ENCODE assay signal across 15 cellular contexts in genomic region chr22:30214703-30215405, GRCh38. TPM values are rescaled to one million over a fixed set of nuclear protein-coding genes. Genes with fewer than 3 reads are reported as not detected.
DNase-seq lines count a peak whose midpoint lies in the region; ATAC-seq and TF ChIP-seq lines count a peak whose summit lies in the region.
"Had no signal": no experiment of that assay in that cellular context is flagged by ENCODE, and none has a peak within 500 bp of the region (broad histone marks: within the 10 kb centered on the region; RNA-seq: fewer than 3 reads in every experiment).

No MANE protein-coding gene starts in this region.

- intact Hi-C loops in spleen (cut with DNase I; ENCODE audit: low total_unique reads), result no loop called here
- intact Hi-C loops in prostate gland (cut with DNase I), result no loop called here

- DNase-seq in activated CD8-positive, alpha-beta memory T cell treated with anti-CD3 and anti-CD28 coated beads, Interleukin-2, amount 10 ng/mL, durations not matched to agents 7 days and 5 days, result no peak
- no peak for DNase-seq in activated CD8-positive, alpha-beta memory T cell treated with anti-CD3 and anti-CD28 coated beads for 24 hours
- DNase-seq in RPMI8226 (peak; percentile 65), spleen (peak; percentile 65), Ammon's horn (ENCODE audit: low spot score) (no peak), prostate gland (ENCODE audit: low spot score) (no peak)
- DNase-seq: C1 segment of cervical spinal cord; esophagus squamous epithelium; GF-D8; hypothalamus; NCI-H1436 treated with DMSO at 0.1 percent for 48 hours; retina; stimulated activated CD4-positive, alpha-beta T cell treated with anti-CD3 and anti-CD28 coated beads, Interleukin-1b, Interleukin-23, amount 100 ng/mL, for 48 hours had no signal

- H3K27me3 Mint-ChIP-seq in activated CD8-positive, alpha-beta memory T cell treated with anti-CD3 and anti-CD28 coated beads, Interleukin-2, amount 10 ng/mL, durations not matched to agents 7 days and 5 days, result no peaks in the 10 kb centered on the region

- WGBS in spleen, 5 donors, result 71 to 78% (median 74%) methylated on average over 12 of the region's 12 CpGs
- WGBS in prostate gland, result 61% methylated on average over 12 of the region's 12 CpGs

- H3K4me1 ChIP-seq in HUES48 (ENCODE audit: control insufficient read depth, insufficient read depth, low read length) (peaks cover 10% of the 10 kb centered on the region), spleen (peaks cover 12 to 41% (median 23%) of the 10 kb centered on the region in 6 donors), prostate gland (replicated peaks) (no peaks in the 10 kb centered on the region)

- H3K4me3 ChIP-seq in HUES48 (ENCODE audit: low read depth, low read length) (no peak overlapping the region), spleen (no peak overlapping the region), prostate gland (no peak overlapping the region)
- H3K4me3 ChIP-seq: esophagus squamous epithelium had no signal

- peak overlapping the region; percentile 63 for H3K27ac Mint-ChIP-seq in activated CD8-positive, alpha-beta memory T cell treated with anti-CD3 and anti-CD28 coated beads, Interleukin-2, amount 10 ng/mL, durations not matched to agents 7 days and 5 days

- H3K27ac ChIP-seq in HUES48 (ENCODE audit: low read depth, low read length), result no peak overlapping the region
- no peak overlapping the region for H3K27ac ChIP-seq in spleen
- no peak overlapping the region for H3K27ac ChIP-seq in prostate gland
- H3K27ac ChIP-seq: esophagus squamous epithelium had no signal

- H3K27me3 ChIP-seq in HUES48 (ENCODE audit: control insufficient read depth, insufficient read depth, low read length), result no peaks in the 10 kb centered on the region
- no peaks in the 10 kb centered on the region for H3K27me3 ChIP-seq in spleen (replicated peaks in 1 of 7)
- H3K27me3 ChIP-seq in prostate gland (replicated peaks; ENCODE audit: insufficient read depth), result no peaks in the 10 kb centered on the region

- no peak overlapping the region for H3K4me3 Mint-ChIP-seq in activated CD8-positive, alpha-beta memory T cell treated with anti-CD3 and anti-CD28 coated beads, Interleukin-2, amount 10 ng/mL, durations not matched to agents 7 days and 5 days
- H3K4me3 Mint-ChIP-seq: dendritic cell treated with granulocyte-macrophage colony-stimulating factor and Interleukin-4, amounts not matched to agents 40 ng/mL and 50 ng/mL, for 4 days had no signal

- CTCF ChIA-PET in activated CD8-positive, alpha-beta memory T cell treated with anti-CD3 and anti-CD28 coated beads, Interleukin-2, amount 10 ng/mL, durations not matched to agents 7 days and 5 days (lab: Charles Lee), result interaction anchor here (0.7 to 1.4 kb wide), 4 partner anchors 9 to 107 kb away, joined by 3 to 5 read pairs (median 4); no protein-coding TSS in a partner anchor

- TF ChIP-seq POLR2A in spleen (IDR thresholded peaks at IDR 0.05) (no peak), prostate gland (IDR thresholded peaks at IDR 0.05) (no peak)

- peaks cover 67% of the 10 kb centered on the region for H3K4me1 Mint-ChIP-seq in activated CD8-positive, alpha-beta memory T cell treated with anti-CD3 and anti-CD28 coated beads, Interleukin-2, amount 10 ng/mL, durations not matched to agents 7 days and 5 days

- H3K9me3 ChIP-seq in HUES48 (ENCODE audit: control insufficient read depth, insufficient read depth, low read length), result no peaks in the 10 kb centered on the region
- no peaks in the 10 kb centered on the region for H3K9me3 ChIP-seq in spleen
- no peaks in the 10 kb centered on the region for H3K9me3 ChIP-seq in prostate gland
- H3K9me3 ChIP-seq: esophagus squamous epithelium had no signal

- peak overlapping the region; percentile 20; the same call in 1 of the 2 replicates for H3K9ac ChIP-seq in HUES48 (ENCODE audit: low read depth, low read length)

- ATAC-seq in activated CD8-positive, alpha-beta memory T cell treated with anti-CD3 and anti-CD28 coated beads, Interleukin-2, amount 10 ng/mL, durations not matched to agents 7 days and 5 days, result no peak

- no peak for TF ChIP-seq CTCF in spleen (IDR thresholded peaks at IDR 0.05 in 8 of 11, conservative IDR thresholded peaks at IDR 0.05 in 3 of 11)
- no peak for TF ChIP-seq CTCF in prostate gland (IDR thresholded peaks at IDR 0.05)

- no peaks in the 10 kb centered on the region for H3K36me3 ChIP-seq in HUES48 (ENCODE audit: control insufficient read depth, insufficient read depth, low read length)
- no peaks in the 10 kb centered on the region for H3K36me3 ChIP-seq in spleen
- no peaks in the 10 kb centered on the region for H3K36me3 ChIP-seq in prostate gland
- H3K36me3 ChIP-seq: esophagus squamous epithelium had no signal

- H3K36me3 Mint-ChIP-seq in activated CD8-positive, alpha-beta memory T cell treated with anti-CD3 and anti-CD28 coated beads, Interleukin-2, amount 10 ng/mL, durations not matched to agents 7 days and 5 days, result no peaks in the 10 kb centered on the region

- no peaks in the 10 kb centered on the region for H3K9me3 Mint-ChIP-seq in activated CD8-positive, alpha-beta memory T cell treated with anti-CD3 and anti-CD28 coated beads, Interleukin-2, amount 10 ng/mL, durations not matched to agents 7 days and 5 days (ENCODE audit: low read depth)
- H3K9me3 Mint-ChIP-seq: dendritic cell treated with granulocyte-macrophage colony-stimulating factor and Interleukin-4, amounts not matched to agents 40 ng/mL and 50 ng/mL, for 4 days had no signal

RNA-seq across cellular contexts. Expression of gene LIF, which starts 31.7 kb away (rescaled TPM):
- total RNA-seq in activated CD8-positive, alpha-beta memory T cell treated with anti-CD3 and anti-CD28 coated beads, Interleukin-2, amount 10 ng/mL, durations not matched to agents 7 days and 5 days, result 100 to 1,000 TPM; 107 to 304 TPM
- total RNA-seq in spleen (1 to 10 TPM in 3 of 7 donors, under 1 TPM in 2, not detected in 2; 0.32 to 3.2 (median 2.3) TPM), prostate gland (under 1 TPM; 0.40 to 0.59 TPM)
- polyA plus RNA-seq in spleen, result under 1 TPM; 0.21 to 0.77 (median 0.24) TPM

RNA-seq across cellular contexts. Expression of gene OSM, which starts 51.8 kb away (rescaled TPM):
- 100 to 1,000 TPM; 122 to 141 TPM for total RNA-seq in activated CD8-positive, alpha-beta memory T cell treated with anti-CD3 and anti-CD28 coated beads, Interleukin-2, amount 10 ng/mL, durations not matched to agents 7 days and 5 days
- total RNA-seq in spleen, result 10 to 100 TPM in 2 of 7 donors, 1 to 10 TPM in 5; 2.1 to 16.8 (median 4.5) TPM
- 1 to 10 TPM; 1.2 to 2.1 (median 1.7) TPM for polyA plus RNA-seq in spleen
- 1 to 10 TPM in 1 of 2 donors, not detected in 1; 2.5 TPM for total RNA-seq in prostate gland

Comparison
In these comparisons a context has a peak if more than half of its experiments do, and no peak if none do; other contexts are left out.
1. DNase-seq: peak in RPMI8226 (single experiment) and spleen (single experiment); none in activated CD8-positive, alpha-beta memory T cell treated with anti-CD3 and anti-CD28 coated beads, Interleukin-2, amount 10 ng/mL, durations not matched to agents 7 days and 5 days (single experiment), activated CD8-positive, alpha-beta memory T cell treated with anti-CD3 and anti-CD28 coated beads for 24 hours (single experiment), Ammon's horn (single experiment) and prostate gland (single experiment).
2. RNA of gene LIF, which starts 31.7 kb away (total RNA-seq): 107 to 304 TPM in activated CD8-positive, alpha-beta memory T cell treated with anti-CD3 and anti-CD28 coated beads, Interleukin-2, amount 10 ng/mL, durations not matched to agents 7 days and 5 days; 0.32 to 3.2 TPM in spleen and 0.40 to 0.59 TPM in prostate gland; every median in the first group is over 10 times any median in the second.
3. RNA of gene OSM, which starts 51.8 kb away (total RNA-seq): 122 to 141 TPM in activated CD8-positive, alpha-beta memory T cell treated with anti-CD3 and anti-CD28 coated beads, Interleukin-2, amount 10 ng/mL, durations not matched to agents 7 days and 5 days; 2.1 to 16.8 TPM in spleen and 2.5 TPM in prostate gland; every median in the first group is over 4 times any median in the second.